24 cellular contexts compared by ENCODE assay signal in the genomic region with DNA sequence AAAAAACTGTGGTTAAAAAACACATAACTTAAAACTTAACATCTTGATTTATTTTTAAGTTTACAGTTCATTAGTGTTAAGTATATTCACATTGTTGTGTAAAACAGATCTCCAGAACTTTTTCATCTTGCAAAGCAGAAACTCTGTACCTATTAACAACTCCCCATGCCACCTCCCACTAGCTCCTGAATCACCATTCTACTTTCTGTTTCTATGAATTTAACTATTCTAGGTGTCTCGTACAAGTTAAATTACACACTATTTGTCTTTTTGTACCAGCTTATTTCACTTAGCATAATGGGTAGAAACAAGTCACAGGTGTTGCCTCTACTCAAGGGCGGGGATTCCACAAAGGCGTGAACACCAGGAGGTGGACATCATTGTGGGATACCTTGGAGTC. TPM values are rescaled to one million over a fixed set of nuclear protein-coding genes. Genes with fewer than 3 reads are reported as not detected.
DNase-seq lines count a peak whose midpoint lies in the region; ATAC-seq and TF ChIP-seq lines count a peak whose summit lies in the region.
"Had no signal": no experiment of that assay in that cellular context is flagged by ENCODE, and none has a peak within 500 bp of the region (broad histone marks: within the 10 kb centered on the region; RNA-seq: fewer than 3 reads in every experiment).

No MANE protein-coding gene starts in this region.

- peaks cover 90% of the 10 kb centered on the region for H3K4me1 Mint-ChIP-seq in activated T-cell treated with anti-CD3 and anti-CD28 coated beads, Interleukin-2, amount 50 U/mL, for 72 hours (ENCODE audit: low read depth)
- H3K4me1 Mint-ChIP-seq in T-cell: peaks cover 89 to 99% (median 90%) of the 10 kb centered on the region in 3 donors
- peaks cover 78% of the 10 kb centered on the region for H3K4me1 Mint-ChIP-seq in activated naive CD8-positive, alpha-beta T cell treated with anti-CD3 and anti-CD28 coated beads for 36 hours
- H3K4me1 Mint-ChIP-seq in stimulated activated naive CD8-positive, alpha-beta T cell treated with anti-CD3 and anti-CD28 coated beads, Interleukin-15, amount 100 ng/mL, for 72 hours: peaks cover 99% of the 10 kb centered on the region

- no peak for TF ChIP-seq CTCF in RWPE1 (conservative IDR thresholded peaks at IDR 0.05; ENCODE audit: low read depth)

- H3K27ac ChIP-seq in RWPE1: no peak overlapping the region
- H3K27ac ChIP-seq: gastrocnemius medialis, lower lobe of right lung, uterus had no signal

- no peaks in the 10 kb centered on the region for H3K27me3 Mint-ChIP-seq in activated T-cell treated with anti-CD3 and anti-CD28 coated beads, Interleukin-2, amount 50 U/mL, for 72 hours (ENCODE audit: low read depth)
- no peaks in the 10 kb centered on the region for H3K27me3 Mint-ChIP-seq in T-cell
- no peaks in the 10 kb centered on the region for H3K27me3 Mint-ChIP-seq in activated naive CD8-positive, alpha-beta T cell treated with anti-CD3 and anti-CD28 coated beads for 36 hours
- H3K27me3 Mint-ChIP-seq in stimulated activated naive CD8-positive, alpha-beta T cell treated with anti-CD3 and anti-CD28 coated beads, Interleukin-15, amount 100 ng/mL, for 72 hours: no peaks in the 10 kb centered on the region

- peak overlapping the region; percentile 93 for H3K27ac Mint-ChIP-seq in activated T-cell treated with anti-CD3 and anti-CD28 coated beads, Interleukin-2, amount 50 U/mL, for 72 hours
- H3K27ac Mint-ChIP-seq in T-cell: peak overlapping the region; percentile 53 to 91
- H3K27ac Mint-ChIP-seq in activated naive CD8-positive, alpha-beta T cell treated with anti-CD3 and anti-CD28 coated beads for 36 hours: peak overlapping the region; percentile 54
- H3K27ac Mint-ChIP-seq in stimulated activated naive CD8-positive, alpha-beta T cell treated with anti-CD3 and anti-CD28 coated beads, Interleukin-15, amount 100 ng/mL, for 72 hours: peak overlapping the region in 1 of 2 donors; percentile 89

- H3K36me3 Mint-ChIP-seq in activated T-cell treated with anti-CD3 and anti-CD28 coated beads, Interleukin-2, amount 50 U/mL, for 72 hours (ENCODE audit: insufficient read depth in 2 of 2): peaks cover 3 to 17% of the 10 kb centered on the region in 2 donors
- H3K36me3 Mint-ChIP-seq in T-cell: peaks cover 21% of the 10 kb centered on the region
- H3K36me3 Mint-ChIP-seq in activated naive CD8-positive, alpha-beta T cell treated with anti-CD3 and anti-CD28 coated beads for 36 hours: peaks cover 39% of the 10 kb centered on the region

- CTCF ChIA-PET in T-cell (lab: Charles Lee) (interaction anchor here in 1 of 2 donors (0.6 kb wide), 2 partner anchors 22 to 750 kb away, joined by 3 read pairs; no protein-coding TSS in a partner anchor), RWPE1 (lab: Yijun Ruan, JAX) (interaction anchor here (0.7 kb wide), 1 partner anchor 16 kb away, joined by 3 read pairs; no protein-coding TSS in a partner anchor)

- POLR2A ChIA-PET in T-cell (lab: Charles Lee) (interaction anchor here in 1 of 2 donors (0.6 to 1.0 kb wide), 2 partner anchors 9 to 292 kb away, joined by 4 to 5 read pairs; no protein-coding TSS in a partner anchor), RWPE1 (lab: Yijun Ruan, JAX; ENCODE audit: low non-redundant PET) (no interaction called here)

- H3K9me3 Mint-ChIP-seq in activated T-cell treated with anti-CD3 and anti-CD28 coated beads, Interleukin-2, amount 50 U/mL, for 72 hours: no peaks in the 10 kb centered on the region
- no peaks in the 10 kb centered on the region for H3K9me3 Mint-ChIP-seq in T-cell
- peaks cover 6% of the 10 kb centered on the region for H3K9me3 Mint-ChIP-seq in activated naive CD8-positive, alpha-beta T cell treated with anti-CD3 and anti-CD28 coated beads for 36 hours
- peaks cover 0 to 1% of the 10 kb centered on the region in 2 donors for H3K9me3 Mint-ChIP-seq in stimulated activated naive CD8-positive, alpha-beta T cell treated with anti-CD3 and anti-CD28 coated beads, Interleukin-15, amount 100 ng/mL, for 72 hours

- no peak for DNase-seq in activated T-cell treated with anti-CD3 and anti-CD28 coated beads, Interleukin-2, amount 50 U/mL, for 72 hours
- no peak for DNase-seq in activated T-cell treated with anti-CD3 and anti-CD28 coated beads, Interleukin-2, amount 50 U/mL, for 1 hour
- no peak for DNase-seq in T-cell
- no peak for DNase-seq in activated naive CD8-positive, alpha-beta T cell treated with anti-CD3 and anti-CD28 coated beads for 36 hours
- no peak for DNase-seq in stimulated activated naive CD8-positive, alpha-beta T cell treated with anti-CD3 and anti-CD28 coated beads, Interleukin-15, amount 100 ng/mL, for 72 hours
- no peak for DNase-seq in NCI-H748 treated with DMSO at 0.1 percent for 48 hours (lab: John Stamatoyannopoulos, UW)
- no peak for DNase-seq in RWPE1 (ENCODE audit: low spot score)
- DNase-seq: activated gamma-delta T cell; effector memory CD4-positive, alpha-beta T cell; gastrocnemius medialis; hypothalamus; islet precursor cell; KG1; lower lobe of right lung; MV-4-11; NCI-H1694 treated with DMSO at 0.1 percent for 48 hours; NCI-H69; OCI-M1; Right ventricle myocardium superior; small intestine; stimulated activated CD4-positive, alpha-beta T cell treated with anti-CD3 and anti-CD28 coated beads, Interleukin-4, amount 100 ng/mL, for 4 hours; uterus had no signal

- peak; percentile 25 to 43 for ATAC-seq in activated T-cell treated with anti-CD3 and anti-CD28 coated beads, Interleukin-2, amount 50 U/mL, for 72 hours (replicated peaks in 1 of 2)
- no peak for ATAC-seq in T-cell (replicated peaks in 1 of 4)
- ATAC-seq in stimulated activated naive CD8-positive, alpha-beta T cell treated with anti-CD3 and anti-CD28 coated beads, Interleukin-15, amount 100 ng/mL, for 72 hours: peak; percentile 38
- no peak for ATAC-seq in HG03432 (IDR thresholded peaks at IDR 0.05; ENCODE audit: unreplicated experiment)
- ATAC-seq: esophagus mucosa, gastrocnemius medialis, lower lobe of right lung had no signal

- peak overlapping the region; percentile 54 to 78 for H3K4me3 Mint-ChIP-seq in activated T-cell treated with anti-CD3 and anti-CD28 coated beads, Interleukin-2, amount 50 U/mL, for 72 hours
- peak overlapping the region in 1 of 3 donors; percentile 49 for H3K4me3 Mint-ChIP-seq in T-cell
- peak overlapping the region; percentile 27 for H3K4me3 Mint-ChIP-seq in activated naive CD8-positive, alpha-beta T cell treated with anti-CD3 and anti-CD28 coated beads for 36 hours
- H3K4me3 Mint-ChIP-seq in stimulated activated naive CD8-positive, alpha-beta T cell treated with anti-CD3 and anti-CD28 coated beads, Interleukin-15, amount 100 ng/mL, for 72 hours: peak overlapping the region; percentile 46 to 68

RNA-seq across cellular contexts. Expression of gene CRTC3, which starts 43.2 kb away (rescaled TPM):
- total RNA-seq in activated T-cell treated with anti-CD3 and anti-CD28 coated beads, Interleukin-2, amount 50 U/mL, for 72 hours: 10 to 100 TPM; 73.2 to 77.3 TPM
- total RNA-seq in T-cell: 100 to 1,000 TPM in 1 of 5 donors, 10 to 100 TPM in 4; 88.3 to 119 (median 89.1) TPM
- 10 to 100 TPM; 28.9 to 30.3 TPM for total RNA-seq in activated naive CD8-positive, alpha-beta T cell treated with anti-CD3 and anti-CD28 coated beads for 36 hours

Comparison
In these comparisons a context has a peak if more than half of its experiments do, and no peak if none do; other contexts are left out.
1. ATAC-seq: peak in activated T-cell treated with anti-CD3 and anti-CD28 coated beads, Interleukin-2, amount 50 U/mL, for 72 hours (2 of 2) and stimulated activated naive CD8-positive, alpha-beta T cell treated with anti-CD3 and anti-CD28 coated beads, Interleukin-15, amount 100 ng/mL, for 72 hours (single experiment); none in T-cell (0 of 4) and HG03432 (single experiment).